Comparison of ENCODE assay signal across 23 cellular contexts in the genomic region with DNA sequence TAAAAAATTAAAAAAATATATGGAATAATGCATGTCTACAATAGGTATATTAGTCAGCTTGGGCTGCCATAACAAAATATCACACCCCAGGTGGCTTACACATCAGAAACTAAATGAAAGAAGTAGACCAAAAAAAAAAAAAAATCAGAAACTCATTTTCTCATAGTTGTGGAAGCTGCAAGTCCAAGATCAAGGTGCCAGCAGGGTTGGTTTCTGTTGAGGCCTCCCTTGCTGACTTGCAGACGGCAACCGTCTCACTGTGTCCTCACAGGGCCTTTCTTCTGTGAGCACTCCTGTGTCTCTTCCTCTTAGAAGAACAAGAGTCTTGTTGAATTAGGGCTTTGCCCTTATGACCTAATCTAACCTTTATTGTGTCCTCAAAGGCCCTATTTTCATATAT.
"Had no signal": no experiment of that assay in that cellular context is flagged by ENCODE, and none has a peak within 500 bp of the region (broad histone marks: within the 10 kb centered on the region; RNA-seq: fewer than 3 reads in every experiment).

No MANE protein-coding gene starts in this region.

- H3K4me3 ChIP-seq: esophagus squamous epithelium, gastrocnemius medialis, heart right ventricle, left lung, lower lobe of right lung, mucosa of descending colon had no signal

- H3K27ac ChIP-seq: epithelial cell of prostate, esophagus squamous epithelium, gastrocnemius medialis, heart right ventricle, left lung, lower lobe of right lung had no signal

- H3K4me1 ChIP-seq: esophagus squamous epithelium, gastrocnemius medialis, heart right ventricle, left lung, lower lobe of right lung had no signal

- H3K9me3 ChIP-seq: esophagus squamous epithelium, gastrocnemius medialis, lower lobe of right lung, mucosa of descending colon had no signal

- H3K36me3 ChIP-seq: esophagus squamous epithelium, gastrocnemius medialis, heart right ventricle, left lung, lower lobe of right lung had no signal

- ATAC-seq: effector memory CD8-positive, alpha-beta T cell; esophagus mucosa; gastrocnemius medialis; heart right ventricle; left cardiac atrium; left lung; left ventricle myocardium superior; lower lobe of right lung; mucosa of descending colon; naive thymus-derived CD8-positive, alpha-beta T cell had no signal

- DNase-seq: cortex of kidney; effector CD8-positive, alpha-beta T cell; effector memory CD8-positive, alpha-beta T cell; endodermal cell; erythroblast; esophagus squamous epithelium; foreskin fibroblast; foreskin melanocyte; gastrocnemius medialis; glutamatergic neuron; head of caudate nucleus; heart right ventricle; hippocampal formation; left cardiac atrium; left lung; left ventricle myocardium superior; lower lobe of right lung; mesenchymal stem cell; mucosa of descending colon; naive B cell; naive thymus-derived CD8-positive, alpha-beta T cell had no signal
